In the genomic region with DNA sequence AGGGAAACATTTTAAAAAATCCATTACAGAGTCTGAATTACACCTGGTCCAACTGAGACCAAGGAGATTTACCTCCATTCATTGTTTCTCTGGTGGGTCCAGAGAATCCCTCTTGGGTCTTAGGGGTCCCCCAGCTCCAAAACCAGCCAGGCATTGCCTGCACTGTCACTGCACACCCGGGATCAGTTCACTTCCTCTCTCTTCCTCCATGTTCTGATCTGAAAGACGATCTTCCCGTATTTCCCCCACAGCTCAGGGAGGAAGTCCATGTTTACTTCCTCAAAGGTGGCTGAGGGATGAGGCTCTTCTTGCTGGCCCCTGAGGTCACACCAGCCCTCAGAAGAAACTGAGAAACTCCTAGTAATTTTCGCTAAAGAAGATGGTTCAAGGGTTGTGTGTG, we compare ENCODE assay signal across 24 cellular contexts.
"Had no signal": no experiment of that assay in that cellular context is flagged by ENCODE, and none has a peak within 500 bp of the region (broad histone marks: within the 10 kb centered on the region; RNA-seq: fewer than 3 reads in every experiment).

No MANE protein-coding gene starts in this region.

- H3K36me3 ChIP-seq: thyroid gland, upper lobe of right lung had no signal

- ATAC-seq: foreskin keratinocyte; left colon; natural killer cell treated with Interleukin-12 subunit alpha and Interleukin-12 subunit beta and Interleukin-15 and Interleukin-18, amount 100 ng/mL, for 72 hours; right cardiac atrium; upper lobe of right lung had no signal

- H3K27ac ChIP-seq: foreskin keratinocyte, parathyroid adenoma, thyroid gland, upper lobe of right lung had no signal

- H3K27me3 ChIP-seq: thyroid gland, upper lobe of right lung had no signal

- H3K4me1 ChIP-seq: foreskin keratinocyte, parathyroid adenoma, upper lobe of right lung had no signal

- H2AFZ ChIP-seq: parathyroid adenoma had no signal

- DNase-seq: activated CD4-positive, alpha-beta T cell treated with anti-CD3 and anti-CD28 coated beads for 1 hour; activated CD4-positive, alpha-beta T cell treated with anti-CD3 and anti-CD28 coated beads, Interleukin-2, amount 50 U/mL, for 1 hour; activated gamma-delta T cell treated with Interleukin-2 at 50 U/mL for 16 hours; activated T-cell treated with anti-CD3 and anti-CD28 coated beads, Interleukin-2, amount 50 U/mL, for 1 hour; anterior cingulate cortex; caudate nucleus; dermis blood vessel endothelial cell; effector CD8-positive, alpha-beta T cell; foreskin keratinocyte; left colon; nucleus accumbens; right cardiac atrium; stimulated activated CD4-positive, alpha-beta T cell treated with anti-CD3 and anti-CD28 coated beads, Interleukin-12 subunit alpha, Interleukin-12 subunit beta, amount 100 ng/mL, for 4 hours; stimulated activated CD4-positive, alpha-beta T cell treated with anti-CD3 and anti-CD28 coated beads, Interleukin-4, amount 100 ng/mL, for 4 hours; substantia nigra; thyroid gland; upper lobe of right lung had no signal

- H3K4me3 ChIP-seq: thyroid gland, upper lobe of right lung had no signal

- H3K4me1 Mint-ChIP-seq: activated naive CD4-positive, alpha-beta T cell treated with anti-CD3 and anti-CD28 coated beads, Interleukin-2, amount 50 U/mL, for 24 hours; memory B cell had no signal

- H3K79me2 ChIP-seq: parathyroid adenoma had no signal

- H3K4me3 Mint-ChIP-seq: activated naive CD4-positive, alpha-beta T cell treated with anti-CD3 and anti-CD28 coated beads, Interleukin-2, amount 50 U/mL, for 24 hours; brain; memory B cell; natural killer cell treated with Interleukin-12 subunit alpha and Interleukin-12 subunit beta and Interleukin-15 and Interleukin-18, amount 100 ng/mL, for 72 hours; stimulated activated naive CD8-positive, alpha-beta T cell treated with anti-CD3 and anti-CD28 coated beads, Interleukin-15, Interleukin-2, amounts not matched to agents 100 ng/mL and 50 ng/mL, for 24 hours had no signal

- H3K9me3 Mint-ChIP-seq: natural killer cell treated with Interleukin-12 subunit alpha and Interleukin-12 subunit beta and Interleukin-15 and Interleukin-18, amount 100 ng/mL, for 72 hours; stimulated activated naive CD8-positive, alpha-beta T cell treated with anti-CD3 and anti-CD28 coated beads, Interleukin-15, Interleukin-2, amounts not matched to agents 100 ng/mL and 50 ng/mL, for 24 hours had no signal

- FAIRE-seq: keratinocyte had no signal

- H3K36me3 Mint-ChIP-seq: activated naive CD4-positive, alpha-beta T cell treated with anti-CD3 and anti-CD28 coated beads, Interleukin-2, amount 50 U/mL, for 24 hours; brain; memory B cell; natural killer cell treated with Interleukin-12 subunit alpha and Interleukin-12 subunit beta and Interleukin-15 and Interleukin-18, amount 100 ng/mL, for 72 hours had no signal

- H3K27ac Mint-ChIP-seq: activated naive CD4-positive, alpha-beta T cell treated with anti-CD3 and anti-CD28 coated beads, Interleukin-2, amount 50 U/mL, for 24 hours; memory B cell; natural killer cell treated with Interleukin-12 subunit alpha and Interleukin-12 subunit beta and Interleukin-15 and Interleukin-18, amount 100 ng/mL, for 72 hours; stimulated activated naive CD8-positive, alpha-beta T cell treated with anti-CD3 and anti-CD28 coated beads, Interleukin-15, Interleukin-2, amounts not matched to agents 100 ng/mL and 50 ng/mL, for 24 hours had no signal

- H3K9me3 ChIP-seq: thyroid gland, upper lobe of right lung had no signal

- H3K9ac ChIP-seq: parathyroid adenoma had no signal
